ENCODE assay signal across 17 cellular contexts in the genomic region with DNA sequence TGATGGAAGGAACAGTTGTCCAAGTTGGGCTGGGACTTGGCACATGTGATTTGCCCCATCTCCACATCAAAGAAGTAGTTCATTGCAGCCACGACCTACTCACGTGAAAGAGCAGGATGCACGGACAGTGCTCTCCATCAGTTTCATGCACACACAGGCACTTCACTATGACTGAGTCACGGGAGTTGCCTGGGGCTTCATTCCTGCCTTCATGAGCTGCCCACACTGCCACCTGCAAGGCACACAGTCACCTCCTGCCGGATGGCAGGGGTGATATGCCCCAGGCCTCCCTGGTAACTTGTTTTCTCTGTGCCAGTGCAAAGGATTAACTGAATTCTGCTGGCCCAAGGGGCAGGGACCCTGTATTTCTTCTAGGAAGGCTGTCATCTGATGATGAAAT. TPM values are rescaled to one million over a fixed set of nuclear protein-coding genes. Genes with fewer than 3 reads are reported as not detected.
A peak's percentile ranks its signal among the peaks of the same experiment; 100 is the strongest.
DNase-seq lines count a peak whose midpoint lies in the region; ATAC-seq and TF ChIP-seq lines count a peak whose summit lies in the region.
"Had no signal": no experiment of that assay in that cellular context is flagged by ENCODE, and none has a peak within 500 bp of the region (broad histone marks: within the 10 kb centered on the region; RNA-seq: fewer than 3 reads in every experiment).

No MANE protein-coding gene starts in this region.

- no TSS peak for BruUV-seq in PC-3 (replicated peaks; lab: Mats Ljungman, UMichigan)

- CTCF ChIA-PET in PC-3 (lab: Charles Lee), result no interaction called here

- DNase-seq in PC-3, result peak; percentile 61
- DNase-seq in SK-MEL-5 (ENCODE audit: low read depth, low spot score), result peak; percentile 32
- DNase-seq in epithelial cell of esophagus (ENCODE audit: low read depth), result peak; percentile 33
- DNase-seq in neuronal stem cell (ENCODE audit: low spot score), result no peak
- no peak for DNase-seq in cerebellum (ENCODE audit: low spot score)
- DNase-seq in mesenchymal stem cell, result no peak
- no peak for DNase-seq in SHP77 treated with DMSO at 0.1 percent for 48 hours (lab: John Stamatoyannopoulos, UW)
- DNase-seq: ACHN; BE2C; C1 segment of cervical spinal cord; Caco-2; CD4-positive, CD25-positive, alpha-beta regulatory T cell; CD8-positive, alpha-beta memory T cell; GDM1; GM23248; HCEC 1CT; IMR-90 had no signal

- H2BK12ac ChIP-seq in neuronal stem cell (ENCODE audit: low read length) (no peak overlapping the region), mesenchymal stem cell (ENCODE audit: low read length in 2 of 2) (no peak overlapping the region)

- no peak overlapping the region for H2BK15ac ChIP-seq in neuronal stem cell (ENCODE audit: low read length)
- H2BK15ac ChIP-seq in mesenchymal stem cell (ENCODE audit: low read depth, poor library complexity, severe bottlenecking), result no peak overlapping the region

- intact Hi-C loops in PC-3 (cut with micrococcal nuclease), result no loop called here

- H3K18ac ChIP-seq in neuronal stem cell (ENCODE audit: low read length) (peak overlapping the region; percentile 80), mesenchymal stem cell (ENCODE audit: low read depth in 1 of 2, low read length in 2 of 2) (no peak overlapping the region)

- peak overlapping the region; percentile 30 for H2AK5ac ChIP-seq in neuronal stem cell (ENCODE audit: low read depth, low read length)
- no peak overlapping the region for H2AK5ac ChIP-seq in mesenchymal stem cell (ENCODE audit: low read length, severe bottlenecking)

- H3K27ac ChIP-seq in PC-3 (ENCODE audit: low read length) (no peak overlapping the region), neuronal stem cell (replicated peaks; ENCODE audit: low read length) (no peak overlapping the region), mesenchymal stem cell (ENCODE audit: low read length, poor library complexity, severe bottlenecking) (no peak overlapping the region)
- H3K27ac ChIP-seq: GM23248 had no signal

- ATAC-seq in PC-3, result no peak

- no peak overlapping the region for H3K4ac ChIP-seq in neuronal stem cell (ENCODE audit: low read length)
- H3K4ac ChIP-seq in mesenchymal stem cell (ENCODE audit: low read depth in 1 of 2, low read length in 2 of 2), result no peak overlapping the region

- H2BK5ac ChIP-seq in neuronal stem cell (ENCODE audit: low read length) (no peak overlapping the region), mesenchymal stem cell (ENCODE audit: low read depth, low read length, poor library complexity, severe bottlenecking) (no peak overlapping the region)

- no peak overlapping the region for H3K9ac ChIP-seq in PC-3 (ENCODE audit: low read length)
- H3K9ac ChIP-seq in neuronal stem cell (ENCODE audit: low read depth, low read length, poor library complexity), result no peak overlapping the region
- no peak overlapping the region for H3K9ac ChIP-seq in mesenchymal stem cell (ENCODE audit: low read length)
- H3K9ac ChIP-seq: GM23248 had no signal

- H3K4me1 ChIP-seq in PC-3 (ENCODE audit: insufficient read depth, low read length), result no peaks in the 10 kb centered on the region
- H3K4me1 ChIP-seq in neuronal stem cell (ENCODE audit: control insufficient read depth in 2 of 2, insufficient read depth in 1 of 2, low read depth in 1 of 2, low read length in 2 of 2), result peaks cover 0 to 3% of the 10 kb centered on the region in 2 donors
- peaks cover 6% of the 10 kb centered on the region for H3K4me1 ChIP-seq in mesenchymal stem cell (ENCODE audit: control insufficient read depth, insufficient read depth, low read depth, low read length)
- H3K4me1 ChIP-seq: BE2C had no signal

- H2BK120ac ChIP-seq in neuronal stem cell (ENCODE audit: low read depth, low read length), result no peak overlapping the region
- H2BK120ac ChIP-seq in mesenchymal stem cell (ENCODE audit: low read depth, low read length), result no peak overlapping the region

- no CpG with 5 or more reads among the region's 5 CpGs for WGBS in neuronal stem cell (ENCODE audit: extremely low coverage in 2 of 2, insufficient read length in 2 of 2, insufficient replicate concordance in 1 of 2), 2 donors
- WGBS in mesenchymal stem cell, result 84% methylated on average over 5 of the region's 5 CpGs

- H3K9me3 ChIP-seq in PC-3 (ENCODE audit: low read length) (no peaks in the 10 kb centered on the region), neuronal stem cell (replicated peaks in 1 of 2; ENCODE audit: control insufficient read depth in 2 of 2, insufficient read depth in 1 of 2, low read depth in 1 of 2, low read length in 2 of 2) (no peaks in the 10 kb centered on the region), mesenchymal stem cell (ENCODE audit: control insufficient read depth, low read length) (no peaks in the 10 kb centered on the region)
- H3K9me3 ChIP-seq: BE2C, Caco-2 had no signal

- H2AFZ ChIP-seq in PC-3 (ENCODE audit: low read length) (no peak overlapping the region), neuronal stem cell (ENCODE audit: low read length) (no peak overlapping the region), mesenchymal stem cell (ENCODE audit: low read depth, low read length) (no peak overlapping the region)
- H2AFZ ChIP-seq: GM23248 had no signal

- H3K27me3 ChIP-seq in PC-3 (ENCODE audit: low read length) (peaks cover 20% of the 10 kb centered on the region; the same call in 1 of the 2 replicates), neuronal stem cell (ENCODE audit: control insufficient read depth in 3 of 3, insufficient read depth in 3 of 3, low read depth in 1 of 3, low read length in 3 of 3) (no peaks in the 10 kb centered on the region), mesenchymal stem cell (ENCODE audit: control insufficient read depth in 1 of 2, insufficient read depth in 1 of 2, low read length in 2 of 2) (peaks cover 6 to 19% of the 10 kb centered on the region in 2 experiments)
- H3K27me3 ChIP-seq: BE2C had no signal

- H3K23ac ChIP-seq in neuronal stem cell (ENCODE audit: low read depth, low read length, poor library complexity) (no peak overlapping the region), mesenchymal stem cell (ENCODE audit: low read length in 2 of 2) (no peak overlapping the region)

- TF ChIP-seq CTCF in PC-3 (conservative IDR thresholded peaks at IDR 0.05; ENCODE audit: low read depth, low read length) (no peak), epithelial cell of esophagus (IDR thresholded peaks at IDR 0.05; ENCODE audit: insufficient read depth, low read depth, low read length, missing control alignments) (no peak)

- H3K36me3 ChIP-seq in PC-3 (ENCODE audit: low read depth, low read length) (no peaks in the 10 kb centered on the region), neuronal stem cell (replicated peaks in 1 of 2; ENCODE audit: control insufficient read depth in 2 of 2, insufficient read depth in 2 of 2, low read length in 2 of 2) (no peaks in the 10 kb centered on the region), mesenchymal stem cell (ENCODE audit: control insufficient read depth in 1 of 2, insufficient read depth in 2 of 2, low read depth in 1 of 2, low read length in 2 of 2) (no peaks in the 10 kb centered on the region)
- H3K36me3 ChIP-seq: BE2C had no signal

- no peaks in the 10 kb centered on the region for H3F3A ChIP-seq in PC-3 (ENCODE audit: low read length, unreplicated experiment)

- POLR2A ChIA-PET in PC-3 (lab: Charles Lee; ENCODE audit: unreplicated experiment), result no interaction called here

- no peaks in the 10 kb centered on the region for H4K20me1 ChIP-seq in PC-3 (ENCODE audit: low read length)

- H4K91ac ChIP-seq in neuronal stem cell (ENCODE audit: low read depth, low read length, poor library complexity) (no peak overlapping the region), mesenchymal stem cell (ENCODE audit: low read length) (no peak overlapping the region)

- H4K8ac ChIP-seq in neuronal stem cell (ENCODE audit: low read depth, low read length), result no peak overlapping the region
- no peak overlapping the region for H4K8ac ChIP-seq in mesenchymal stem cell (ENCODE audit: low read length)

- in situ Hi-C loops in SK-MEL-5 (cut with HindIII; ENCODE audit: low pct_unique_long_range_greater_than_20kb, low sequenced_read_pairs), result no loop called here

- no peaks in the 10 kb centered on the region for H3K9me2 ChIP-seq in PC-3 (replicated peaks; ENCODE audit: low read length)

- H3K79me1 ChIP-seq in neuronal stem cell (ENCODE audit: low read depth, low read length), result no peaks in the 10 kb centered on the region
- no peaks in the 10 kb centered on the region for H3K79me1 ChIP-seq in mesenchymal stem cell (replicated peaks; ENCODE audit: low read length, poor library complexity, severe bottlenecking)

- H3K4me2 ChIP-seq in PC-3 (ENCODE audit: low read length) (no peak overlapping the region), neuronal stem cell (ENCODE audit: insufficient read depth, low read length, poor library complexity, severe bottlenecking) (no peak overlapping the region), mesenchymal stem cell (ENCODE audit: low read length, poor library complexity, severe bottlenecking) (no peak overlapping the region)

- no peak overlapping the region for H3K4me3 ChIP-seq in PC-3 (ENCODE audit: low read length)
- H3K4me3 ChIP-seq in epithelial cell of esophagus (ENCODE audit: low read length), result no peak overlapping the region
- H3K4me3 ChIP-seq in neuronal stem cell (ENCODE audit: low read length in 2 of 2), result no peak overlapping the region
- H3K4me3 ChIP-seq in mesenchymal stem cell (ENCODE audit: insufficient read depth in 1 of 2, low read depth in 1 of 2, low read length in 2 of 2), result no peak overlapping the region
- H3K4me3 ChIP-seq: GM23248 had no signal

- H3K14ac ChIP-seq in neuronal stem cell (ENCODE audit: low read length) (no peak overlapping the region), mesenchymal stem cell (ENCODE audit: low read length in 2 of 2) (no peak overlapping the region)

- H3K79me2 ChIP-seq in PC-3 (ENCODE audit: low read length), result no peaks in the 10 kb centered on the region

RNA-seq across cellular contexts. Expression of a gene that starts 22.8 kb away (rescaled TPM):
- not detected in 2 replicates for total RNA-seq in PC-3 (2014; rRNA removed)
- total RNA-seq in SK-MEL-5 (2014; rRNA removed; shearing (Covaris generic)), result 0.26 TPM in 1 of 2 replicates, not detected in the other
- 0.14 TPM in 1 of 2 replicates, not detected in the other for polyA plus RNA-seq in SK-MEL-5 (2015; cell fraction: cytosol; rRNA removed)
- not detected in 2 replicates for polyA plus RNA-seq in SK-MEL-5 (2015; cell fraction: nucleus; rRNA removed)
- not detected for polyA plus RNA-seq in neuronal stem cell (2013, experiment 1 of 2)
- not detected for polyA plus RNA-seq in neuronal stem cell (2013, experiment 2 of 2)
- total RNA-seq in cerebellum, result not detected
- not detected for polyA plus RNA-seq in mesenchymal stem cell (2013, experiment 1 of 2)
- polyA plus RNA-seq in mesenchymal stem cell (2013, experiment 2 of 2), result not detected
- total RNA-seq: Caco-2; CD4-positive, CD25-positive, alpha-beta regulatory T cell; CD8-positive, alpha-beta memory T cell; GM23248; IMR-90 had no signal
- polyA plus RNA-seq: CD4-positive, CD25-positive, alpha-beta regulatory T cell; CD8-positive, alpha-beta memory T cell; GM23248; IMR-90 had no signal

RNA-seq across cellular contexts. Expression of a gene that starts 30.2 kb away (rescaled TPM):
- total RNA-seq in PC-3 (2014; rRNA removed), result not detected in 2 replicates
- total RNA-seq in SK-MEL-5 (2014; rRNA removed; shearing (Covaris generic)), result not detected in 2 replicates
- polyA plus RNA-seq in SK-MEL-5 (2015; cell fraction: cytosol; rRNA removed), result 2.7 and 4.2 TPM in 2 replicates
- polyA plus RNA-seq in SK-MEL-5 (2015; cell fraction: nucleus; rRNA removed), result not detected in 2 replicates
- polyA plus RNA-seq in neuronal stem cell (2013, experiment 1 of 2), result not detected
- polyA plus RNA-seq in neuronal stem cell (2013, experiment 2 of 2), result not detected
- total RNA-seq in cerebellum, result not detected
- not detected for polyA plus RNA-seq in mesenchymal stem cell (2013, experiment 1 of 2)
- not detected for polyA plus RNA-seq in mesenchymal stem cell (2013, experiment 2 of 2)
- total RNA-seq: Caco-2; CD4-positive, CD25-positive, alpha-beta regulatory T cell; CD8-positive, alpha-beta memory T cell; IMR-90 had no signal
- polyA plus RNA-seq: CD4-positive, CD25-positive, alpha-beta regulatory T cell; CD8-positive, alpha-beta memory T cell; IMR-90 had no signal

Comparison
In these comparisons a context has a peak if more than half of its experiments do, and no peak if none do; other contexts are left out.
1. DNase-seq: peak in PC-3 (single experiment), SK-MEL-5 (single experiment) and epithelial cell of esophagus (single experiment); none in neuronal stem cell (single experiment), cerebellum (single experiment), mesenchymal stem cell (single experiment) and SHP77 treated with DMSO at 0.1 percent for 48 hours (single experiment).